ENCODE assay signal across 9 cellular contexts in genomic region chr16:85321856-85322271, GRCh38.
DNase-seq lines count a peak whose midpoint lies in the region; ATAC-seq and TF ChIP-seq lines count a peak whose summit lies in the region.
"Had no signal": no experiment of that assay in that cellular context is flagged by ENCODE, and none has a peak within 500 bp of the region (broad histone marks: within the 10 kb centered on the region; RNA-seq: fewer than 3 reads in every experiment).

No MANE protein-coding gene starts in this region.

- peaks cover 71% of the 10 kb centered on the region for H3K4me1 ChIP-seq in body of pancreas
- peaks cover 33 to 34% of the 10 kb centered on the region in 2 donors for H3K4me1 ChIP-seq in gastrocnemius medialis
- H3K4me1 ChIP-seq in Caco-2, result no peaks in the 10 kb centered on the region

- POLR2A ChIA-PET in Caco-2 (lab: Charles Lee), result no interaction called here

- H3K27me3 ChIP-seq in body of pancreas (no peaks in the 10 kb centered on the region), gastrocnemius medialis (no peaks in the 10 kb centered on the region), Caco-2 (replicated peaks; ENCODE audit: control insufficient read depth, insufficient read depth, low read length) (no peaks in the 10 kb centered on the region)

- H3K36me3 ChIP-seq in body of pancreas (replicated peaks in 1 of 2; ENCODE audit: insufficient read depth in 1 of 2, low read depth in 2 of 2) (no peaks in the 10 kb centered on the region), gastrocnemius medialis (no peaks in the 10 kb centered on the region), Caco-2 (ENCODE audit: control insufficient read depth, insufficient read depth, low read length) (no peaks in the 10 kb centered on the region)

- H3K4me1 Mint-ChIP-seq in Calu3 (ENCODE audit: low read depth, unreplicated experiment), result no peaks in the 10 kb centered on the region
- no peaks in the 10 kb centered on the region for H3K4me1 Mint-ChIP-seq in Caco-2 (ENCODE audit: low read depth, unreplicated experiment)

- H3K9me3 Mint-ChIP-seq in Calu3 (ENCODE audit: low read depth, unreplicated experiment) (no peaks in the 10 kb centered on the region), Caco-2 (ENCODE audit: unreplicated experiment) (no peaks in the 10 kb centered on the region)

- H3K9me3 ChIP-seq in body of pancreas (no peaks in the 10 kb centered on the region), gastrocnemius medialis (no peaks in the 10 kb centered on the region), Caco-2 (no peaks in the 10 kb centered on the region)

- H3K27me3 Mint-ChIP-seq in Calu3 (ENCODE audit: unreplicated experiment), result peaks cover 71% of the 10 kb centered on the region
- no peaks in the 10 kb centered on the region for H3K27me3 Mint-ChIP-seq in Caco-2 (ENCODE audit: insufficient read depth, unreplicated experiment)

- H3K36me3 Mint-ChIP-seq in Calu3 (ENCODE audit: insufficient read depth, unreplicated experiment), result no peaks in the 10 kb centered on the region
- no peaks in the 10 kb centered on the region for H3K36me3 Mint-ChIP-seq in Caco-2 (ENCODE audit: insufficient read depth, unreplicated experiment)

- H3K27ac Mint-ChIP-seq in Calu3 (ENCODE audit: unreplicated experiment) (no peak overlapping the region), Caco-2 (ENCODE audit: unreplicated experiment) (no peak overlapping the region)

- CTCF ChIA-PET in Calu3 (lab: Charles Lee) (interaction anchor here (0.7 to 1.5 kb wide), 4 partner anchors 9 to 99 kb away, joined by 3 to 10 read pairs (median 4); no protein-coding TSS in a partner anchor), Caco-2 (lab: Charles Lee) (interaction anchor here (1.6 kb wide), 1 partner anchor 9 kb away, joined by 8 read pairs; no protein-coding TSS in a partner anchor)

- in situ Hi-C loops in gastrocnemius medialis (cut with MboI; ENCODE audit: low sequenced_read_pairs in 4 of 4), result no loop called here

- BruUV-seq in Calu3 (replicated peaks; lab: Mats Ljungman, UMichigan), result no TSS peak
- no TSS peak for BruUV-seq in Caco-2 (replicated peaks; lab: Mats Ljungman, UMichigan)

- TF ChIP-seq POLR2A in body of pancreas (IDR thresholded peaks at IDR 0.05), result peak; percentile 41 to 70 (median 60)
- peak in 1 of 2 donors; percentile 12 for TF ChIP-seq POLR2A in gastrocnemius medialis (IDR thresholded peaks at IDR 0.05)

- H3K4me3 Mint-ChIP-seq in Calu3 (ENCODE audit: low read depth, unreplicated experiment) (no peak overlapping the region), Caco-2 (ENCODE audit: unreplicated experiment) (no peak overlapping the region)

- ATAC-seq in body of pancreas, result peak; percentile 84
- ATAC-seq in gastrocnemius medialis, result peak; percentile 90 to 91
- ATAC-seq in GM18502 (IDR thresholded peaks at IDR 0.05; ENCODE audit: poor library complexity, unreplicated experiment), result no peak

- TF ChIP-seq CTCF in body of pancreas (IDR thresholded peaks at IDR 0.05) (peak in 1 of 7 experiments; percentile 21), gastrocnemius medialis (IDR thresholded peaks at IDR 0.05 in 4 of 5, conservative IDR thresholded peaks at IDR 0.05 in 1 of 5) (no peak), Calu3 (IDR thresholded peaks at IDR 0.05; ENCODE audit: unreplicated experiment) (no peak), Caco-2 (IDR thresholded peaks at IDR 0.05; ENCODE audit: insufficient read depth in 1 of 2, low read depth in 1 of 2, low read length in 1 of 2, severe bottlenecking in 1 of 2, unreplicated experiment in 1 of 2) (no peak)

- intact Hi-C loops in body of pancreas (cut with DNase I), result no loop called here
- intact Hi-C loops in gastrocnemius medialis (cut with DNase I; ENCODE audit: low total_unique reads), result loop anchor here (2.0 to 5.0 kb wide), 4 partner anchors 35 to 290 kb away; partner anchors contain the start of gene GSE1
- intact Hi-C loops in Calu3 (cut with micrococcal nuclease; ENCODE audit: unreplicated experiment), result no loop called here
- intact Hi-C loops in Caco-2 (cut with micrococcal nuclease; ENCODE audit: unreplicated experiment), result no loop called here

- WGBS in body of pancreas, 2 donors, result 4 to 9% methylated on average over 5 to 12 of the region's 12 CpGs

- DNase-seq in GM04503 (ENCODE audit: low read depth) (peak; percentile 95), body of pancreas (peak; percentile 94 to 99 (median 98)), hepatic stellate cell (ENCODE audit: low spot score) (peak; percentile 74), gastrocnemius medialis (peak; percentile 98 to 99), Calu3 (no peak), Caco-2 (no peak)
- no peak for DNase-seq in activated CD4-positive, alpha-beta T cell treated with anti-CD3 and anti-CD28 coated beads for 48 hours

- no peak overlapping the region for H3K4me3 ChIP-seq in body of pancreas
- H3K4me3 ChIP-seq in gastrocnemius medialis, result peak overlapping the region in 1 of 4 donors; percentile 22
- no peak overlapping the region for H3K4me3 ChIP-seq in Caco-2 (ENCODE audit: low read depth, low read length)

- H3K27ac ChIP-seq in body of pancreas (peak overlapping the region; percentile 87 to 96 (median 92)), gastrocnemius medialis (peak overlapping the region; percentile 86 to 93 (median 90))
- H3K27ac ChIP-seq: KMS-11 had no signal

Comparison
In these comparisons a context has a peak if more than half of its experiments do, and no peak if none do; other contexts are left out.
1. DNase-seq: peak in GM04503 (single experiment), body of pancreas (4 of 4), hepatic stellate cell (single experiment) and gastrocnemius medialis (2 of 2); none in Calu3 (single experiment), activated CD4-positive, alpha-beta T cell treated with anti-CD3 and anti-CD28 coated beads for 48 hours (single experiment) and Caco-2 (0 of 2).